ENCODE assay signal across 1 cellular context in genomic region chr5:34491251-34491620, GRCh38.
TF ChIP-seq lines count a peak whose summit lies in the region.

No MANE protein-coding gene starts in this region.

TF ChIP-seq in IMR-90, 13 proteins besides CTCF, POLR2A, EP300 and RAD21:
- TF ChIP-seq CEBPB (IDR thresholded peaks at IDR 0.05; ENCODE audit: low read depth, low read length) (no peak), SMC3 (IDR thresholded peaks at IDR 0.05; ENCODE audit: low read depth, low read length) (no peak)
